ENCODE assay signal across 8 cellular contexts in genomic region chr7:100604078-100604975, GRCh38. TPM values are rescaled to one million over a fixed set of nuclear protein-coding genes. Genes with fewer than 3 reads are reported as not detected.
DNase-seq lines count a peak whose midpoint lies in the region; ATAC-seq and TF ChIP-seq lines count a peak whose summit lies in the region.

No MANE protein-coding gene starts in this region.

- H3K36me3 ChIP-seq in neural cell (ENCODE audit: insufficient read depth, low read length): no peaks in the 10 kb centered on the region
- H3K36me3 ChIP-seq in thoracic aorta: no peaks in the 10 kb centered on the region

- H3K9me3 ChIP-seq in neural cell (ENCODE audit: low read length): no peaks in the 10 kb centered on the region
- no peaks in the 10 kb centered on the region for H3K9me3 ChIP-seq in thoracic aorta

- no peaks in the 10 kb centered on the region for H3K9me2 ChIP-seq in neural cell (ENCODE audit: insufficient read depth, low read length)

- H3K27ac ChIP-seq in neural cell (ENCODE audit: low read length) (no peak overlapping the region), thoracic aorta (peak overlapping the region; percentile 92 to 94)

- DNase-seq in NCI-H1694 treated with DMSO at 0.1 percent for 48 hours (lab: John Stamatoyannopoulos, UW) (peak; percentile 25), NCI-H1694 (lab: John Stamatoyannopoulos, UW) (no peak), fibroblast of pulmonary artery (ENCODE audit: low read depth) (peak; percentile 67), thoracic aorta (ENCODE audit: low spot score) (no peak)
- peak; percentile 61 for DNase-seq in activated T-helper 1 cell treated with anti-CD3 and anti-CD28 coated beads, Interleukin-12 subunit alpha, Interleukin-12 subunit beta, Interleukin-2, Interleukin-4 antibody, amounts not matched to agents 30 ng/mL and 10 ng/mL and 1 ng/mL, durations not matched to agents 14 hours and 24 hours and 36 hours (ENCODE audit: low spot score)

- peak; percentile 25 for TF ChIP-seq CTCF in fibroblast of pulmonary artery (IDR thresholded peaks at IDR 0.05; ENCODE audit: low read length, missing control alignments)
- peak; percentile 47 for TF ChIP-seq CTCF in neural cell (IDR thresholded peaks at IDR 0.05; ENCODE audit: poor library complexity, severe bottlenecking)
- TF ChIP-seq CTCF in thoracic aorta (IDR thresholded peaks at IDR 0.05): peak; percentile 43

- H3K4me1 Mint-ChIP-seq in activated T-helper 1 cell treated with anti-CD3 and anti-CD28 coated beads, Interleukin-12 subunit alpha, Interleukin-12 subunit beta, Interleukin-2, Interleukin-4 antibody, amounts not matched to agents 30 ng/mL and 10 ng/mL and 1 ng/mL, durations not matched to agents 14 hours and 24 hours and 36 hours (ENCODE audit: low read depth): peaks cover 15% of the 10 kb centered on the region

- no peaks in the 10 kb centered on the region for H4K20me1 ChIP-seq in neural cell (ENCODE audit: insufficient read depth)

- no peaks in the 10 kb centered on the region for H3K36me3 Mint-ChIP-seq in activated T-helper 1 cell treated with anti-CD3 and anti-CD28 coated beads, Interleukin-12 subunit alpha, Interleukin-12 subunit beta, Interleukin-2, Interleukin-4 antibody, amounts not matched to agents 30 ng/mL and 10 ng/mL and 1 ng/mL, durations not matched to agents 14 hours and 24 hours and 36 hours (ENCODE audit: low read depth)

- peak overlapping the region; percentile 29 for H3K9ac ChIP-seq in neural cell (ENCODE audit: low read length)

- no peaks in the 10 kb centered on the region for H3K79me2 ChIP-seq in neural cell (replicated peaks; ENCODE audit: insufficient read depth, low read length)

- H3K4me3 ChIP-seq in fibroblast of pulmonary artery (replicated peaks; ENCODE audit: low read depth, low read length): peak overlapping the region; percentile 62
- H3K4me3 ChIP-seq in neural cell (ENCODE audit: low read length): peak overlapping the region; percentile 57
- peak overlapping the region; percentile 96 for H3K4me3 ChIP-seq in thoracic aorta

- peaks cover 11 to 31% of the 10 kb centered on the region in 2 donors for H3K4me1 ChIP-seq in thoracic aorta (ENCODE audit: control insufficient read depth in 1 of 2, low read depth in 2 of 2)

- peak overlapping the region; percentile 84 for H3K27ac Mint-ChIP-seq in activated T-helper 1 cell treated with anti-CD3 and anti-CD28 coated beads, Interleukin-12 subunit alpha, Interleukin-12 subunit beta, Interleukin-2, Interleukin-4 antibody, amounts not matched to agents 30 ng/mL and 10 ng/mL and 1 ng/mL, durations not matched to agents 14 hours and 24 hours and 36 hours

- no peak overlapping the region for H3K4me2 ChIP-seq in neural cell (ENCODE audit: low read length)

- ATAC-seq in HG03439 (IDR thresholded peaks at IDR 0.05; ENCODE audit: unreplicated experiment) (peak; percentile 49), thoracic aorta (ENCODE audit: insufficient number of reproducible peaks, low FRiP score, low read depth) (peak; percentile 52)

- intact Hi-C loops in activated T-helper 1 cell treated with anti-CD3 and anti-CD28 coated beads, Interleukin-12 subunit alpha, Interleukin-12 subunit beta, Interleukin-2, Interleukin-4 antibody, amounts not matched to agents 30 ng/mL and 10 ng/mL and 1 ng/mL, durations not matched to agents 14 hours and 24 hours and 36 hours (cut with micrococcal nuclease): loop anchor here (1.0 to 2.0 kb wide), 7 partner anchors 8 to 248 kb away; partner anchors contain the start of genes AGFG2, FBXO24, GNB2 and LRCH4

- peak overlapping the region; percentile 81 for H3K4me3 Mint-ChIP-seq in activated T-helper 1 cell treated with anti-CD3 and anti-CD28 coated beads, Interleukin-12 subunit alpha, Interleukin-12 subunit beta, Interleukin-2, Interleukin-4 antibody, amounts not matched to agents 30 ng/mL and 10 ng/mL and 1 ng/mL, durations not matched to agents 14 hours and 24 hours and 36 hours

- peaks cover 34% of the 10 kb centered on the region for H3K27me3 ChIP-seq in neural cell (ENCODE audit: insufficient read depth, low read depth, low read length)
- no peaks in the 10 kb centered on the region for H3K27me3 ChIP-seq in thoracic aorta (replicated peaks; ENCODE audit: insufficient read depth)

- no peak overlapping the region for H2AFZ ChIP-seq in neural cell (ENCODE audit: low read depth, low read length)

- no peak for TF ChIP-seq RAD21 in neural cell (conservative IDR thresholded peaks at IDR 0.05)

- no peaks in the 10 kb centered on the region for H3F3A ChIP-seq in neural cell (ENCODE audit: insufficient read depth, low read length, poor library complexity, severe bottlenecking)

- H3K9me3 Mint-ChIP-seq in activated T-helper 1 cell treated with anti-CD3 and anti-CD28 coated beads, Interleukin-12 subunit alpha, Interleukin-12 subunit beta, Interleukin-2, Interleukin-4 antibody, amounts not matched to agents 30 ng/mL and 10 ng/mL and 1 ng/mL, durations not matched to agents 14 hours and 24 hours and 36 hours: no peaks in the 10 kb centered on the region

- no peak for TF ChIP-seq EP300 in neural cell (conservative IDR thresholded peaks at IDR 0.05; ENCODE audit: poor library complexity, severe bottlenecking)

- peaks cover 13% of the 10 kb centered on the region for H3K27me3 Mint-ChIP-seq in activated T-helper 1 cell treated with anti-CD3 and anti-CD28 coated beads, Interleukin-12 subunit alpha, Interleukin-12 subunit beta, Interleukin-2, Interleukin-4 antibody, amounts not matched to agents 30 ng/mL and 10 ng/mL and 1 ng/mL, durations not matched to agents 14 hours and 24 hours and 36 hours (ENCODE audit: insufficient read depth)

TF ChIP-seq in neural cell, 6 proteins besides CTCF, POLR2A, EP300 and RAD21 (continues in another document):
- TF ChIP-seq EZH2 (IDR thresholded peaks at IDR 0.05; ENCODE audit: borderline replicate concordance, insufficient read depth, low read length, poor library complexity, severe bottlenecking): no peak
- TF ChIP-seq REST (IDR thresholded peaks at IDR 0.05; ENCODE audit: borderline replicate concordance): no peak
- no peak for TF ChIP-seq POLR2AphosphoS5 (IDR thresholded peaks at IDR 0.05)

RNA-seq across cellular contexts. Expression of gene PCOLCE, which starts 2.2 kb away (rescaled TPM):
- polyA plus RNA-seq in PFSK-1 (2012; ENCODE audit: insufficient read length, low read depth): 617 TPM
- total RNA-seq in activated T-helper 1 cell treated with anti-CD3 and anti-CD28 coated beads, Interleukin-12 subunit alpha, Interleukin-12 subunit beta, Interleukin-2, Interleukin-4 antibody, amounts not matched to agents 30 ng/mL and 10 ng/mL and 1 ng/mL, durations not matched to agents 14 hours and 24 hours and 36 hours: 4.3 and 4.7 TPM in 2 replicates
- 0.48 and 2.0 TPM in 2 replicates for polyA plus RNA-seq in neural cell
- polyA minus RNA-seq in neural cell: 1.2 TPM in 1 of 2 replicates, not detected in the other
- 100 to 1,000 TPM; 130 to 140 TPM for total RNA-seq in thoracic aorta

RNA-seq across cellular contexts. Expression of gene MOSPD3, which starts 8.0 kb away (rescaled TPM):
- polyA plus RNA-seq in PFSK-1 (2012; ENCODE audit: insufficient read length, low read depth): 11.3 TPM
- 10.3 and 11.5 TPM in 2 replicates for total RNA-seq in activated T-helper 1 cell treated with anti-CD3 and anti-CD28 coated beads, Interleukin-12 subunit alpha, Interleukin-12 subunit beta, Interleukin-2, Interleukin-4 antibody, amounts not matched to agents 30 ng/mL and 10 ng/mL and 1 ng/mL, durations not matched to agents 14 hours and 24 hours and 36 hours
- 26.5 and 27.9 TPM in 2 replicates for polyA plus RNA-seq in neural cell
- 14.4 and 19.1 TPM in 2 replicates for polyA minus RNA-seq in neural cell
- 10 to 100 TPM in 1 of 2 donors, 1 to 10 TPM in 1; 9.2 to 29.6 TPM for total RNA-seq in thoracic aorta

RNA-seq across cellular contexts. Expression of gene FBXO24, which starts 18.2 kb away (rescaled TPM):
- 0.98 TPM for polyA plus RNA-seq in PFSK-1 (2012; ENCODE audit: insufficient read length, low read depth)
- 0.27 and 0.41 TPM in 2 replicates for total RNA-seq in activated T-helper 1 cell treated with anti-CD3 and anti-CD28 coated beads, Interleukin-12 subunit alpha, Interleukin-12 subunit beta, Interleukin-2, Interleukin-4 antibody, amounts not matched to agents 30 ng/mL and 10 ng/mL and 1 ng/mL, durations not matched to agents 14 hours and 24 hours and 36 hours
- 0.52 and 1.5 TPM in 2 replicates for polyA plus RNA-seq in neural cell
- polyA minus RNA-seq in neural cell: 0.69 and 0.73 TPM in 2 replicates
- not detected for total RNA-seq in thoracic aorta

RNA-seq across cellular contexts. Expression of gene LRCH4, which starts 18.4 kb away (rescaled TPM):
- 58.0 TPM for polyA plus RNA-seq in PFSK-1 (2012; ENCODE audit: insufficient read length, low read depth)
- 104 and 107 TPM in 2 replicates for total RNA-seq in activated T-helper 1 cell treated with anti-CD3 and anti-CD28 coated beads, Interleukin-12 subunit alpha, Interleukin-12 subunit beta, Interleukin-2, Interleukin-4 antibody, amounts not matched to agents 30 ng/mL and 10 ng/mL and 1 ng/mL, durations not matched to agents 14 hours and 24 hours and 36 hours
- polyA plus RNA-seq in neural cell: 17.2 and 25.1 TPM in 2 replicates
- polyA minus RNA-seq in neural cell: 20.1 and 24.3 TPM in 2 replicates
- total RNA-seq in thoracic aorta: 100 to 1,000 TPM in 1 of 2 donors, 10 to 100 TPM in 1; 99.8 to 131 TPM

RNA-seq across cellular contexts. Expression of gene SAP25, which starts 30.6 kb away (rescaled TPM):
- polyA plus RNA-seq in PFSK-1 (2012; ENCODE audit: insufficient read length, low read depth): 3.0 TPM
- 9.1 and 11.2 TPM in 2 replicates for total RNA-seq in activated T-helper 1 cell treated with anti-CD3 and anti-CD28 coated beads, Interleukin-12 subunit alpha, Interleukin-12 subunit beta, Interleukin-2, Interleukin-4 antibody, amounts not matched to agents 30 ng/mL and 10 ng/mL and 1 ng/mL, durations not matched to agents 14 hours and 24 hours and 36 hours
- 0.46 and 0.52 TPM in 2 replicates for polyA plus RNA-seq in neural cell
- polyA minus RNA-seq in neural cell: not detected in 2 replicates
- 1 to 10 TPM in 1 of 2 donors, under 1 TPM in 1; 0.81 to 1.1 TPM for total RNA-seq in thoracic aorta

Comparison
In these comparisons a context has a peak if more than half of its experiments do, and no peak if none do; other contexts are left out.
1. DNase-seq: peak in NCI-H1694 treated with DMSO at 0.1 percent for 48 hours (single experiment), activated T-helper 1 cell treated with anti-CD3 and anti-CD28 coated beads, Interleukin-12 subunit alpha, Interleukin-12 subunit beta, Interleukin-2, Interleukin-4 antibody, amounts not matched to agents 30 ng/mL and 10 ng/mL and 1 ng/mL, durations not matched to agents 14 hours and 24 hours and 36 hours (single experiment) and fibroblast of pulmonary artery (single experiment); none in NCI-H1694 (single experiment) and thoracic aorta (single experiment).
2. RNA of gene PCOLCE, which starts 2.2 kb away (total RNA-seq): 130 to 140 TPM in thoracic aorta; 4.3 to 4.7 TPM in activated T-helper 1 cell treated with anti-CD3 and anti-CD28 coated beads, Interleukin-12 subunit alpha, Interleukin-12 subunit beta, Interleukin-2, Interleukin-4 antibody, amounts not matched to agents 30 ng/mL and 10 ng/mL and 1 ng/mL, durations not matched to agents 14 hours and 24 hours and 36 hours; every median in the first group is over 10 times any median in the second.
3. Peak in every context shown above with its lines, with median percentiles within 50 percentile points of each other: H3K4me3 ChIP-seq and CTCF ChIP-seq.